Comparison of ENCODE assay signal across 1 cellular context in genomic region chr16:21525029-21525895, GRCh38.
TF ChIP-seq lines count a peak whose summit lies in the region.

No MANE protein-coding gene starts in this region.

TF ChIP-seq in IMR-90, 13 proteins besides CTCF, POLR2A, EP300 and RAD21 (continued from another document):
- peak; percentile 20; the same call in 1 of the 2 replicates for TF ChIP-seq MAFK (IDR thresholded peaks at IDR 0.05; ENCODE audit: low read depth, low read length)
- 0 out of 2 replicates have a peak, but pooled peaks have one; percentile 31 for TF ChIP-seq MAZ (IDR thresholded peaks at IDR 0.05; ENCODE audit: borderline replicate concordance, low read depth, low read length)
- peak; percentile 51 for TF ChIP-seq BHLHE40 (IDR thresholded peaks at IDR 0.05; ENCODE audit: low read depth, low read length)
